9 cellular contexts compared by ENCODE assay signal in the genomic region with DNA sequence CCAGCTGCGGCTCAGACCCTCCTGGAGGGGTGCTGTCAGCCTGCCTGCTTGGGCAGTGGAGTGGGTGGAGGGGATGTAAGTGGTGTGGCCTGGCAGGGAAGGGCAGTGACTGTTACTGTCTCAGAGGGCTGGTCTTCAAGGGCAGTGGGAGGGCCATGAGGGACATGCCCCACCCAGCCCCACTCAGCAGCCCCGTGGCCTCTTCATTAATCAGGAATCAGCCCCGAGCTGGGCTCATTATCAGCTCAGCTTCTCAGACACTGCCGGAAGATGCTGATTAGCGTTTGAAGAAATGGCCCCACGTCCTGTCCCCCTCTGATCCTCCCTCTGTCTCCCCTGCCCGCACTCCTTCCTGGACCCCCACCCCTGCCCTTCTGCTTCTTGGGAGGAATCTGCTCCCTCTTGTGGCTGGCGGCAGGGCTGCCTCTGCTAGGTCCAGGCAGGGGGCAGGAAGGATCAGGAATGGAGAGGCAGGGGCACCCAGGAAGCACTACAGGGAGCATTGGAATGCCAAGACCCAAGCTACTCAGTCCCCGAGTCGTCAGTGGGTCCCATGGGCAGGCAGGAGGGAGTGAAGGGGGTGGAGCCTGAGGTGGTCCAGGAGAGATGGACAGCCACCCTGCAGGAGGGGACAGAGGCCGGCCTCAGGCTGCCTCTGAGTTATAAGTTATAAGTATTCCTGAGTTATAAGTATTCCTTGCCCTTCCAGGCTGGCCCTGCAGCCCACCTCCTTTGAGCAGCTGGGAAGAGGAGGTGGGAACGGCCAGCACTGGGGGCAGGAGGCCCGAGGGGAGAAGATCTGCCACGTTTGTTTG. TPM values are rescaled to one million over a fixed set of nuclear protein-coding genes. Genes with fewer than 3 reads are reported as not detected.
DNase-seq lines count a peak whose midpoint lies in the region; ATAC-seq and TF ChIP-seq lines count a peak whose summit lies in the region.
"Had no signal": no experiment of that assay in that cellular context is flagged by ENCODE, and none has a peak within 500 bp of the region (broad histone marks: within the 10 kb centered on the region; RNA-seq: fewer than 3 reads in every experiment).

No MANE protein-coding gene starts in this region.

- TF ChIP-seq POLR2A in gastrocnemius medialis (IDR thresholded peaks at IDR 0.05) = no peak

- H3K4me2 ChIP-seq in SK-N-SH = peak overlapping the region; percentile 39; the same call in 1 of the 2 replicates

- 16% methylated on average over 10 of the region's 14 CpGs for WGBS in SK-N-SH (ENCODE audit: low lambda C conversion rate)

- peaks cover 4% of the 10 kb centered on the region for H3K4me1 ChIP-seq in CD8-positive, alpha-beta memory T cell (ENCODE audit: insufficient read depth, low read length)
- H3K4me1 ChIP-seq in SK-N-SH (ENCODE audit: control insufficient read depth in 1 of 2, insufficient read depth in 2 of 2, low read depth in 1 of 2, low read length in 1 of 2) (peaks cover 12 to 76% of the 10 kb centered on the region in 2 experiments; a peak in 1 of 4 replicates), gastrocnemius medialis (peaks cover 3 to 6% of the 10 kb centered on the region in 2 donors)

- H3K27ac ChIP-seq in CD8-positive, alpha-beta memory T cell (ENCODE audit: low read depth, low read length) = peak overlapping the region; percentile 51
- H3K27ac ChIP-seq in SK-N-SH (ENCODE audit: low read depth in 2 of 2, low read length in 1 of 2) = peak overlapping the region in 1 of 2 experiments; percentile 90; a peak in 2 of 4 replicates
- H3K27ac ChIP-seq in gastrocnemius medialis = no peak overlapping the region

- no peaks in the 10 kb centered on the region for H3K9me3 Mint-ChIP-seq in CD8-positive, alpha-beta memory T cell
- H3K9me3 Mint-ChIP-seq in activated T-helper 2 cell treated with anti-CD3 and anti-CD28 coated beads, Interferon-gamma antibody, Interleukin-2, Interleukin-4, amounts not matched to agents 10 μg/mL and 5 μg/mL and 100 μg/mL, durations not matched to agents 14 hours and 24 hours and 36 hours = no peaks in the 10 kb centered on the region

- peak overlapping the region; percentile 67; the same call in 1 of the 2 replicates for H2AFZ ChIP-seq in SK-N-SH (ENCODE audit: low read depth)

- peak overlapping the region in 2 of 7 donors; percentile 24 to 75 for H3K4me3 Mint-ChIP-seq in CD8-positive, alpha-beta memory T cell
- H3K4me3 Mint-ChIP-seq in activated T-helper 2 cell treated with anti-CD3 and anti-CD28 coated beads, Interferon-gamma antibody, Interleukin-2, Interleukin-4, amounts not matched to agents 10 μg/mL and 5 μg/mL and 100 μg/mL, durations not matched to agents 14 hours and 24 hours and 36 hours (ENCODE audit: low read depth) = no peak overlapping the region

- no peak overlapping the region for H3K27ac Mint-ChIP-seq in CD8-positive, alpha-beta memory T cell
- no peak overlapping the region for H3K27ac Mint-ChIP-seq in activated T-helper 2 cell treated with anti-CD3 and anti-CD28 coated beads, Interferon-gamma antibody, Interleukin-2, Interleukin-4, amounts not matched to agents 10 μg/mL and 5 μg/mL and 100 μg/mL, durations not matched to agents 14 hours and 24 hours and 36 hours

- POLR2A ChIA-PET in CD8-positive, alpha-beta memory T cell (lab: Charles Lee) = no interaction called here
- POLR2A ChIA-PET in HEK293T (lab: Yijun Ruan, JAX) = interaction anchor here (1.2 to 1.5 kb wide), 2 partner anchors 10 to 11 kb away, joined by 3 to 6 read pairs; no protein-coding TSS in a partner anchor
- POLR2A ChIA-PET in SK-N-SH (lab: Yijun Ruan, JAX) = interaction anchor here (1.0 to 3.6 kb wide), 8 partner anchors 8 to 61 kb away, joined by 3 to 36 read pairs (median 6); a partner anchor contains a TSS

- H3K27me3 Mint-ChIP-seq in CD8-positive, alpha-beta memory T cell = peaks cover 67 to 88% of the 10 kb centered on the region in 2 donors
- peaks cover 73% of the 10 kb centered on the region for H3K27me3 Mint-ChIP-seq in activated T-helper 2 cell treated with anti-CD3 and anti-CD28 coated beads, Interferon-gamma antibody, Interleukin-2, Interleukin-4, amounts not matched to agents 10 μg/mL and 5 μg/mL and 100 μg/mL, durations not matched to agents 14 hours and 24 hours and 36 hours (ENCODE audit: low read depth)

- no peak for DNase-seq in CD8-positive, alpha-beta memory T cell
- DNase-seq in HEK293T (ENCODE audit: extremely low spot score) (peak; percentile 79), SK-N-SH (peak; percentile 91), foreskin melanocyte (peak; percentile 56), gastrocnemius medialis (no peak), T1000 (lab: John Stamatoyannopoulos, UW) (no peak)
- DNase-seq in activated T-helper 2 cell treated with anti-CD3 and anti-CD28 coated beads, Interferon-gamma antibody, Interleukin-2, Interleukin-4, amounts not matched to agents 10 μg/mL and 5 μg/mL and 100 μg/mL, durations not matched to agents 14 hours and 24 hours and 36 hours (ENCODE audit: low spot score) = no peak

- no peaks in the 10 kb centered on the region for H3K36me3 ChIP-seq in CD8-positive, alpha-beta memory T cell (ENCODE audit: insufficient read depth, low read length)
- H3K36me3 ChIP-seq in SK-N-SH (replicated peaks in 1 of 2; ENCODE audit: control insufficient read depth in 1 of 2, insufficient read depth in 2 of 2, low read length in 1 of 2) (no peaks in the 10 kb centered on the region), gastrocnemius medialis (no peaks in the 10 kb centered on the region)

- no peaks in the 10 kb centered on the region for H3K9me2 ChIP-seq in SK-N-SH

- no peak for ATAC-seq in gastrocnemius medialis
- no peak for ATAC-seq in GM19463 (IDR thresholded peaks at IDR 0.05; ENCODE audit: unreplicated experiment)

- no peak for TF ChIP-seq EP300 in SK-N-SH (IDR thresholded peaks at IDR 0.05; ENCODE audit: borderline replicate concordance in 1 of 2, low read depth in 1 of 2, low read length in 1 of 2)

- H3K4me1 Mint-ChIP-seq in CD8-positive, alpha-beta memory T cell = peaks cover 9 to 14% (median 14%) of the 10 kb centered on the region in 3 donors
- H3K4me1 Mint-ChIP-seq in activated T-helper 2 cell treated with anti-CD3 and anti-CD28 coated beads, Interferon-gamma antibody, Interleukin-2, Interleukin-4, amounts not matched to agents 10 μg/mL and 5 μg/mL and 100 μg/mL, durations not matched to agents 14 hours and 24 hours and 36 hours (ENCODE audit: low read depth) = peaks cover 2% of the 10 kb centered on the region

- no peaks in the 10 kb centered on the region for H3F3A ChIP-seq in SK-N-SH (replicated peaks; ENCODE audit: insufficient read depth)

- H4K20me1 ChIP-seq in SK-N-SH (ENCODE audit: insufficient read depth) = no peaks in the 10 kb centered on the region

- TF ChIP-seq CTCF in SK-N-SH (IDR thresholded peaks at IDR 0.05) (peak; percentile 82), gastrocnemius medialis (IDR thresholded peaks at IDR 0.05 in 4 of 5, conservative IDR thresholded peaks at IDR 0.05 in 1 of 5) (peak in 4 of 5 experiments; percentile 8 to 43 (median 36))

- no peaks in the 10 kb centered on the region for H3K79me2 ChIP-seq in SK-N-SH (ENCODE audit: insufficient read depth)

- in situ Hi-C loops in gastrocnemius medialis (cut with MboI; ENCODE audit: low sequenced_read_pairs in 4 of 4) = loop anchor here in 2 of 4 donors (10.0 kb wide), 1 partner anchor 46 kb away; no protein-coding TSS in a partner anchor

- intact Hi-C loops in gastrocnemius medialis (cut with DNase I; ENCODE audit: low total_unique reads) = no loop called here
- intact Hi-C loops in activated T-helper 2 cell treated with anti-CD3 and anti-CD28 coated beads, Interferon-gamma antibody, Interleukin-2, Interleukin-4, amounts not matched to agents 10 μg/mL and 5 μg/mL and 100 μg/mL, durations not matched to agents 14 hours and 24 hours and 36 hours (cut with micrococcal nuclease) = no loop called here

- peaks cover 26% of the 10 kb centered on the region for H3K27me3 ChIP-seq in CD8-positive, alpha-beta memory T cell (ENCODE audit: insufficient read depth, low read length, poor library complexity, severe bottlenecking)
- H3K27me3 ChIP-seq in SK-N-SH (ENCODE audit: insufficient read depth) (0 out of 2 replicates have a peak, but pooled peaks cover 7% of the 10 kb centered on the region), gastrocnemius medialis (peaks cover 23 to 34% (median 25%) of the 10 kb centered on the region in 3 donors)

- H3K36me3 Mint-ChIP-seq in CD8-positive, alpha-beta memory T cell = peaks cover 0 to 4% (median 0%) of the 10 kb centered on the region in 3 donors
- H3K36me3 Mint-ChIP-seq in activated T-helper 2 cell treated with anti-CD3 and anti-CD28 coated beads, Interferon-gamma antibody, Interleukin-2, Interleukin-4, amounts not matched to agents 10 μg/mL and 5 μg/mL and 100 μg/mL, durations not matched to agents 14 hours and 24 hours and 36 hours (ENCODE audit: low read depth) = no peaks in the 10 kb centered on the region

- H3K9me3 ChIP-seq in CD8-positive, alpha-beta memory T cell (ENCODE audit: low read length) = no peaks in the 10 kb centered on the region
- H3K9me3 ChIP-seq in SK-N-SH = no peaks in the 10 kb centered on the region
- no peaks in the 10 kb centered on the region for H3K9me3 ChIP-seq in gastrocnemius medialis

- no peak overlapping the region for H3K9ac ChIP-seq in SK-N-SH

- TF ChIP-seq RAD21 in SK-N-SH (IDR thresholded peaks at IDR 0.05; ENCODE audit: low read length) = peak; percentile 66

- H3K4me3 ChIP-seq in CD8-positive, alpha-beta memory T cell (ENCODE audit: low read length) = no peak overlapping the region
- H3K4me3 ChIP-seq in SK-N-SH (ENCODE audit: low read depth in 2 of 2, low read length in 1 of 2) = peak overlapping the region; percentile 28 to 45
- H3K4me3 ChIP-seq in gastrocnemius medialis = no peak overlapping the region

- CTCF ChIA-PET in CD8-positive, alpha-beta memory T cell (lab: Charles Lee) = interaction anchor here (0.6 to 4.8 kb wide), 6 partner anchors 9 to 118 kb away, joined by 3 to 37 read pairs (median 3); a partner anchor contains a TSS
- CTCF ChIA-PET in HEK293T (lab: Yijun Ruan, JAX) = interaction anchor here (0.9 to 2.9 kb wide), 10 partner anchors 8 to 133 kb away, joined by 3 to 21 read pairs (median 4); partner anchors contain the start of gene GMPPA
- CTCF ChIA-PET in SK-N-SH (lab: Yijun Ruan, JAX) = interaction anchor here (0.6 to 62.1 kb wide), 13 partner anchors 6 to 170 kb away, joined by 3 to 2824 read pairs (median 5); partner anchors contain the start of genes ASIC4, CHPF, GMPPA and TMEM198

RNA-seq across cellular contexts. Expression of gene ASIC4, which starts 7.0 kb away (rescaled TPM):
- total RNA-seq in CD8-positive, alpha-beta memory T cell = not detected
- not detected for polyA plus RNA-seq in CD8-positive, alpha-beta memory T cell
- 0.05 and 0.10 TPM in 2 replicates for polyA plus RNA-seq in SK-N-SH (2012; rRNA removed)
- polyA plus RNA-seq in SK-N-SH (2012; cell fraction: cytosol; rRNA removed) = 0.04 and 0.30 TPM in 2 replicates
- 0.79 and 1.00 TPM in 2 replicates for polyA plus RNA-seq in SK-N-SH (2012; cell fraction: nucleus; rRNA removed)
- total RNA-seq in gastrocnemius medialis = under 1 TPM in 1 of 4 donors, not detected in 3; 0.11 TPM
- not detected in 2 replicates for total RNA-seq in activated T-helper 2 cell treated with anti-CD3 and anti-CD28 coated beads, Interferon-gamma antibody, Interleukin-2, Interleukin-4, amounts not matched to agents 10 μg/mL and 5 μg/mL and 100 μg/mL, durations not matched to agents 14 hours and 24 hours and 36 hours
- total RNA-seq: pulmonary artery endothelial cell had no signal

RNA-seq across cellular contexts. Expression of gene CHPF, which starts 22.3 kb away (rescaled TPM):
- 10 to 100 TPM; 32.9 to 36.5 TPM for total RNA-seq in CD8-positive, alpha-beta memory T cell
- 8.7 TPM for polyA plus RNA-seq in CD8-positive, alpha-beta memory T cell
- polyA plus RNA-seq in SK-N-SH (2012; rRNA removed) = 119 and 141 TPM in 2 replicates
- 65.6 and 129 TPM in 2 replicates for polyA plus RNA-seq in SK-N-SH (2012; cell fraction: cytosol; rRNA removed)
- 113 and 151 TPM in 2 replicates for polyA plus RNA-seq in SK-N-SH (2012; cell fraction: nucleus; rRNA removed)
- 10 to 100 TPM; 21.0 to 50.5 (median 37.2) TPM for total RNA-seq in gastrocnemius medialis
- 40.2 and 41.9 TPM in 2 replicates for total RNA-seq in activated T-helper 2 cell treated with anti-CD3 and anti-CD28 coated beads, Interferon-gamma antibody, Interleukin-2, Interleukin-4, amounts not matched to agents 10 μg/mL and 5 μg/mL and 100 μg/mL, durations not matched to agents 14 hours and 24 hours and 36 hours

RNA-seq across cellular contexts. Expression of gene TMEM198, which starts 22.6 kb away (rescaled TPM):
- 1 to 10 TPM; 5.2 to 6.0 TPM for total RNA-seq in CD8-positive, alpha-beta memory T cell
- polyA plus RNA-seq in CD8-positive, alpha-beta memory T cell = not detected
- polyA plus RNA-seq in SK-N-SH (2012; rRNA removed) = 4.7 and 7.0 TPM in 2 replicates
- 1.0 and 1.7 TPM in 2 replicates for polyA plus RNA-seq in SK-N-SH (2012; cell fraction: cytosol; rRNA removed)
- 43.9 and 63.2 TPM in 2 replicates for polyA plus RNA-seq in SK-N-SH (2012; cell fraction: nucleus; rRNA removed)
- total RNA-seq in gastrocnemius medialis = 1 to 10 TPM in 3 of 4 donors, under 1 TPM in 1; 0.87 to 6.7 (median 3.3) TPM
- total RNA-seq in activated T-helper 2 cell treated with anti-CD3 and anti-CD28 coated beads, Interferon-gamma antibody, Interleukin-2, Interleukin-4, amounts not matched to agents 10 μg/mL and 5 μg/mL and 100 μg/mL, durations not matched to agents 14 hours and 24 hours and 36 hours = 3.8 and 4.9 TPM in 2 replicates
- total RNA-seq: pulmonary artery endothelial cell had no signal

RNA-seq across cellular contexts. Expression of gene GMPPA, which starts 22.6 kb away (rescaled TPM):
- 10 to 100 TPM; 36.9 to 37.1 TPM for total RNA-seq in CD8-positive, alpha-beta memory T cell
- 32.5 TPM for polyA plus RNA-seq in CD8-positive, alpha-beta memory T cell
- polyA plus RNA-seq in SK-N-SH (2012; rRNA removed) = 61.3 and 75.1 TPM in 2 replicates
- 27.7 and 39.9 TPM in 2 replicates for polyA plus RNA-seq in SK-N-SH (2012; cell fraction: cytosol; rRNA removed)
- 157 and 170 TPM in 2 replicates for polyA plus RNA-seq in SK-N-SH (2012; cell fraction: nucleus; rRNA removed)
- total RNA-seq in gastrocnemius medialis = 10 to 100 TPM; 18.0 to 25.8 (median 24.4) TPM
- total RNA-seq in activated T-helper 2 cell treated with anti-CD3 and anti-CD28 coated beads, Interferon-gamma antibody, Interleukin-2, Interleukin-4, amounts not matched to agents 10 μg/mL and 5 μg/mL and 100 μg/mL, durations not matched to agents 14 hours and 24 hours and 36 hours = 52.0 and 52.9 TPM in 2 replicates

RNA-seq across cellular contexts. Expression of gene OBSL1, which starts 50.1 kb away (rescaled TPM):
- total RNA-seq in CD8-positive, alpha-beta memory T cell = under 1 TPM; 0.48 to 0.69 TPM
- polyA plus RNA-seq in CD8-positive, alpha-beta memory T cell = not detected
- polyA plus RNA-seq in SK-N-SH (2012; rRNA removed) = 70.9 and 93.0 TPM in 2 replicates
- 27.1 and 45.0 TPM in 2 replicates for polyA plus RNA-seq in SK-N-SH (2012; cell fraction: cytosol; rRNA removed)
- 274 and 319 TPM in 2 replicates for polyA plus RNA-seq in SK-N-SH (2012; cell fraction: nucleus; rRNA removed)
- 10 to 100 TPM; 47.9 to 72.9 (median 56.5) TPM for total RNA-seq in gastrocnemius medialis
- 0.37 and 0.59 TPM in 2 replicates for total RNA-seq in activated T-helper 2 cell treated with anti-CD3 and anti-CD28 coated beads, Interferon-gamma antibody, Interleukin-2, Interleukin-4, amounts not matched to agents 10 μg/mL and 5 μg/mL and 100 μg/mL, durations not matched to agents 14 hours and 24 hours and 36 hours

Comparison
In these comparisons a context has a peak if more than half of its experiments do, and no peak if none do; other contexts are left out.
1. DNase-seq: peak in HEK293T (single experiment), SK-N-SH (single experiment) and foreskin melanocyte (single experiment); none in CD8-positive, alpha-beta memory T cell (0 of 5), gastrocnemius medialis (0 of 2), activated T-helper 2 cell treated with anti-CD3 and anti-CD28 coated beads, Interferon-gamma antibody, Interleukin-2, Interleukin-4, amounts not matched to agents 10 μg/mL and 5 μg/mL and 100 μg/mL, durations not matched to agents 14 hours and 24 hours and 36 hours (single experiment) and T1000 (single experiment).
2. H3K4me3 ChIP-seq: peak in SK-N-SH (2 of 2); none in CD8-positive, alpha-beta memory T cell (single experiment) and gastrocnemius medialis (0 of 4).